Comparison of ENCODE assay signal across 18 cellular contexts in the genomic region with DNA sequence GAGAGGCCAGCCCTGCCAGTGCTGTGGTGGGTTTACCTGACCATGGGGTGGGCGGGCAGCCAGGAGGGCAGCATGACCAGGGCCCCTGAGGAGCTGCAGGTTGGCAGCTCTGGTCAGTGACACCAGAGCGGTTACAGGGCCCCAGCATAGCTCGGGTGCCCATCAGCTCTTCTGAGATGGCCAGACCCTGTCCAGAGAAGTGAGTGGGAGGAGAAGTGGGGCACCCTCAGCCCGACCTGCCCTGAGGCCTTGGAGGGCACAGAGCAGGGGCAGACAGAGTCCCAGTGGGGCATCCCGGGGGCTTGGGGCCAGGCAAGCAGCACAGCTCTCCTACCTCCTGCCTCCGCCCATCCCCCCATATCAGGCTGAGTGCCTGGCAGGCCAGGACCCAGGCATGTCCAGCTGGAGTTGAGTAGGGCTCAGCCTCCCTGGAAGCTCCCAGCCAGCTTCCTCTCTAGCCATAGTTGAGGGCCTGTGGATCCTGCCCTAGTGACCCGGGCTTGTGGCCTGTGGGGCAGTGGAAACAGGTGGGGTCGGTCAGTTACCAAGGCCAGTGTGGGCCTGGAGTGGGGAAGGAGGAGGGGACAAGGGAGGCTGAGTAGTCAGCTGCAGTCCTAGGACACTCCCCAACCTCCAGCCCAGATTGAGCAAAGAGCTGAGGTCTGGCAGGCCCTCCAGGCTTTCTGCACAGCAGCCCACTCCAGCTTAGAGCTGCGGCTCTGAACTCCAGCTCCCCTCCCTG.
"Had no signal": no experiment of that assay in that cellular context is flagged by ENCODE, and none has a peak within 500 bp of the region (broad histone marks: within the 10 kb centered on the region; RNA-seq: fewer than 3 reads in every experiment).

No MANE protein-coding gene starts in this region.

- H3K36me3 ChIP-seq: colonic mucosa, thyroid gland had no signal

- H3K4me3 ChIP-seq: body of pancreas, colonic mucosa, thyroid gland had no signal

- H3K36me3 Mint-ChIP-seq: activated CD8-positive, alpha-beta memory T cell treated with anti-CD3 and anti-CD28 coated beads, Interleukin-2, amount 10 ng/mL, durations not matched to agents 7 days and 5 days; activated naive CD8-positive, alpha-beta T cell treated with anti-CD3 and anti-CD28 coated beads, Interleukin-2, amount 10 ng/mL, durations not matched to agents 7 days and 5 days; T-cell had no signal

- H3K4me1 Mint-ChIP-seq: activated CD4-positive, alpha-beta memory T cell treated with anti-CD3 and anti-CD28 coated beads, Interleukin-2, amount 10 ng/mL, durations not matched to agents 7 days and 5 days; activated CD8-positive, alpha-beta memory T cell treated with anti-CD3 and anti-CD28 coated beads, Interleukin-2, amount 10 ng/mL, durations not matched to agents 7 days and 5 days; activated naive CD8-positive, alpha-beta T cell treated with anti-CD3 and anti-CD28 coated beads, Interleukin-2, amount 10 ng/mL, durations not matched to agents 7 days and 5 days; activated T-helper 17 cell treated with anti-CD3 and anti-CD28 coated beads, Interleukin-2, amount 50 U/mL, for 72 hours; nephron; T-cell had no signal

- H3K27ac ChIP-seq: body of pancreas, colonic mucosa, thyroid gland had no signal

- DNase-seq: activated CD4-positive, alpha-beta memory T cell treated with anti-CD3 and anti-CD28 coated beads, Interleukin-2, amount 10 ng/mL, durations not matched to agents 7 days and 5 days; activated CD4-positive, alpha-beta T cell treated with anti-CD3 and anti-CD28 coated beads for 48 hours; activated CD4-positive, CD25-positive, alpha-beta regulatory T cell; activated CD8-positive, alpha-beta memory T cell treated with anti-CD3 and anti-CD28 coated beads, Interleukin-2, amount 10 ng/mL, durations not matched to agents 7 days and 5 days; activated naive CD4-positive, alpha-beta T cell treated with Interleukin-2 at 50 U/mL for 16 hours; activated naive CD8-positive, alpha-beta T cell treated with anti-CD3 and anti-CD28 coated beads, Interleukin-2, amount 10 ng/mL, durations not matched to agents 7 days and 5 days; body of pancreas; central memory CD4-positive, alpha-beta T cell; colonic mucosa; hypothalamus; mesendoderm; occipital lobe; stimulated activated CD4-positive, alpha-beta T cell treated with anti-CD3 and anti-CD28 coated beads, Interleukin-2, amount 100 ng/mL, for 24 hours; stimulated activated naive CD4-positive, alpha-beta T cell treated with Interleukin-2 at 50 U/mL for 16 hours; T-cell; thyroid gland had no signal

- H3K27me3 Mint-ChIP-seq: activated CD4-positive, alpha-beta memory T cell treated with anti-CD3 and anti-CD28 coated beads, Interleukin-2, amount 10 ng/mL, durations not matched to agents 7 days and 5 days; activated CD8-positive, alpha-beta memory T cell treated with anti-CD3 and anti-CD28 coated beads, Interleukin-2, amount 10 ng/mL, durations not matched to agents 7 days and 5 days; activated naive CD8-positive, alpha-beta T cell treated with anti-CD3 and anti-CD28 coated beads, Interleukin-2, amount 10 ng/mL, durations not matched to agents 7 days and 5 days; activated T-helper 17 cell treated with anti-CD3 and anti-CD28 coated beads, Interleukin-2, amount 50 U/mL, for 72 hours; T-cell had no signal

- H3K9me3 ChIP-seq: body of pancreas, colonic mucosa, thyroid gland had no signal

- H3K4me3 Mint-ChIP-seq: activated CD4-positive, alpha-beta memory T cell treated with anti-CD3 and anti-CD28 coated beads, Interleukin-2, amount 10 ng/mL, durations not matched to agents 7 days and 5 days; activated CD8-positive, alpha-beta memory T cell treated with anti-CD3 and anti-CD28 coated beads, Interleukin-2, amount 10 ng/mL, durations not matched to agents 7 days and 5 days; activated naive CD8-positive, alpha-beta T cell treated with anti-CD3 and anti-CD28 coated beads, Interleukin-2, amount 10 ng/mL, durations not matched to agents 7 days and 5 days; activated T-helper 17 cell treated with anti-CD3 and anti-CD28 coated beads, Interleukin-2, amount 50 U/mL, for 72 hours; nephron; T-cell had no signal

- H3K27ac Mint-ChIP-seq: activated CD4-positive, alpha-beta memory T cell treated with anti-CD3 and anti-CD28 coated beads, Interleukin-2, amount 10 ng/mL, durations not matched to agents 7 days and 5 days; activated CD8-positive, alpha-beta memory T cell treated with anti-CD3 and anti-CD28 coated beads, Interleukin-2, amount 10 ng/mL, durations not matched to agents 7 days and 5 days; activated naive CD8-positive, alpha-beta T cell treated with anti-CD3 and anti-CD28 coated beads, Interleukin-2, amount 10 ng/mL, durations not matched to agents 7 days and 5 days; activated T-helper 17 cell treated with anti-CD3 and anti-CD28 coated beads, Interleukin-2, amount 50 U/mL, for 72 hours; nephron; T-cell had no signal

- H3K9me3 Mint-ChIP-seq: activated CD4-positive, alpha-beta memory T cell treated with anti-CD3 and anti-CD28 coated beads, Interleukin-2, amount 10 ng/mL, durations not matched to agents 7 days and 5 days; activated naive CD8-positive, alpha-beta T cell treated with anti-CD3 and anti-CD28 coated beads, Interleukin-2, amount 10 ng/mL, durations not matched to agents 7 days and 5 days; activated T-helper 17 cell treated with anti-CD3 and anti-CD28 coated beads, Interleukin-2, amount 50 U/mL, for 72 hours; nephron; T-cell had no signal

- H3K27me3 ChIP-seq: body of pancreas, colonic mucosa, thyroid gland had no signal

- H3K4me1 ChIP-seq: body of pancreas, colonic mucosa, thyroid gland had no signal

- ATAC-seq: activated CD8-positive, alpha-beta memory T cell treated with anti-CD3 and anti-CD28 coated beads, Interleukin-2, amount 10 ng/mL, durations not matched to agents 7 days and 5 days; activated T-helper 17 cell treated with anti-CD3 and anti-CD28 coated beads, Interleukin-2, amount 50 U/mL, for 72 hours; body of pancreas had no signal
